11 cellular contexts compared by ENCODE assay signal in the genomic region with DNA sequence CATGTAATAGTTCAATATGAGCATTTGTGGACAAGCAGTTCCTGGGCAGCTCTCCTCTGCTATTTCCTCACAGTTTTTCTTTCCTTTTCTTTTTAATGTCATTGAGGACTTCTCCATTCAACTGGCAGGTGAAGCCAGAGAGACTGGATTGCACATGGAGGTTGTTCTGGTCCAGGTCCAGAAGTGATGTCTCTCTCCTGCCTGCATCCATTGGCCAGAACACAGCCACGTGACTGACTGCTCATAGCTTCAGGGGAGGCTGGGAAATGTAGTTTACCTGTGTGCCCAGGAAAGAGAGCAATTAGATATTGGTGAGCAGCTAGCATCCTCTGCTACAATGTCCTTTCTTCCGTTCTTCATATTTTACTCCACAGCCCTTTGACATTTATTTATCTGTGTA.
DNase-seq lines count a peak whose midpoint lies in the region; ATAC-seq and TF ChIP-seq lines count a peak whose summit lies in the region.
"Had no signal": no experiment of that assay in that cellular context is flagged by ENCODE, and none has a peak within 500 bp of the region (broad histone marks: within the 10 kb centered on the region; RNA-seq: fewer than 3 reads in every experiment).

No MANE protein-coding gene starts in this region.

- no peak overlapping the region for H3K27ac ChIP-seq in RWPE2 (ENCODE audit: poor library complexity, severe bottlenecking)
- H3K27ac ChIP-seq: upper lobe of left lung had no signal

- no peaks in the 10 kb centered on the region for H3K9me3 ChIP-seq in RWPE2 (ENCODE audit: severe bottlenecking)

- H3K27me3 ChIP-seq in RWPE2 (ENCODE audit: insufficient read depth, poor library complexity, severe bottlenecking), result no peaks in the 10 kb centered on the region
- H3K27me3 ChIP-seq: upper lobe of left lung had no signal

- DNase-seq in RWPE2 (ENCODE audit: low spot score) (no peak), iPS-NIHi11 (ENCODE audit: low spot score) (peak; percentile 76), foreskin fibroblast (no peak), amniotic stem cell (lab: John Stamatoyannopoulos, UW) (no peak), NCI-H1436 treated with DMSO at 0.1 percent for 48 hours (lab: John Stamatoyannopoulos, UW) (no peak)
- no peak for DNase-seq in stimulated activated CD4-positive, alpha-beta T cell treated with anti-CD3 and anti-CD28 coated beads, Interleukin-2, amount 100 ng/mL, for 48 hours
- DNase-seq: naive thymus-derived CD8-positive, alpha-beta T cell; T1000; upper lobe of left lung had no signal

- no peak for TF ChIP-seq CTCF in RWPE2 (IDR thresholded peaks at IDR 0.05; ENCODE audit: poor library complexity, severe bottlenecking)
- no peak for TF ChIP-seq CTCF in foreskin fibroblast (IDR thresholded peaks at IDR 0.05; ENCODE audit: low read depth, low read length)

- H3K4me1 ChIP-seq in RWPE2 (ENCODE audit: insufficient read depth, poor library complexity, severe bottlenecking), result no peaks in the 10 kb centered on the region

- H3K4me3 ChIP-seq in RWPE2 (ENCODE audit: severe bottlenecking) (no peak overlapping the region), foreskin fibroblast (ENCODE audit: low read depth in 1 of 2, low read length in 2 of 2) (no peak overlapping the region)
- H3K4me3 ChIP-seq: upper lobe of left lung had no signal

- ATAC-seq in GM18502 (IDR thresholded peaks at IDR 0.05; ENCODE audit: poor library complexity, unreplicated experiment) (peak; percentile 76), HG02588 (IDR thresholded peaks at IDR 0.05; ENCODE audit: unreplicated experiment) (peak; percentile 53), RWPE2 (ENCODE audit: low read depth) (peak; percentile 40; the same call in 1 of the 3 replicates)
- ATAC-seq: naive thymus-derived CD8-positive, alpha-beta T cell had no signal

- H3K36me3 ChIP-seq in RWPE2 (ENCODE audit: low read depth), result no peaks in the 10 kb centered on the region
- H3K36me3 ChIP-seq: upper lobe of left lung had no signal
